ENCODE assay signal across 18 cellular contexts in the genomic region with DNA sequence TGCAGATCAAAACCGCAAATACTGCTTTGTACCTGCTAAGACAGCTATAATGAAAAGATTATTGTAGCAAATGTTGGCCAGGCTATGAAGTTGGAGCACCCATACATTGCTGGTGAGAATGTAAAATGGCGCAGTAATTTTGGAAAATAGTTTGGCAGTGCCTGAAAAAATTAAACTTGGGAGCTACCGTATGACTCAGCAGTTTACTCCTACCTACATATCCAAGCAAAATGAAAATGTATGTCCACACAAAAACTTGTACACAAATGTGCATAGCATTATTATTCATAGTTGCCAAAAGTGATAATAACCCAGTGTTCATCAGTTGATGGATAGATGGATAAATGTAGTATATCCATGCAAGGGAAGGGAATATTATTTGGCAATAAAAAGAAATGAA. TPM values are rescaled to one million over a fixed set of nuclear protein-coding genes. Genes with fewer than 3 reads are reported as not detected.
A peak's percentile ranks its signal among the peaks of the same experiment; 100 is the strongest.
DNase-seq lines count a peak whose midpoint lies in the region; ATAC-seq and TF ChIP-seq lines count a peak whose summit lies in the region.
"Had no signal": no experiment of that assay in that cellular context is flagged by ENCODE, and none has a peak within 500 bp of the region (broad histone marks: within the 10 kb centered on the region; RNA-seq: fewer than 3 reads in every experiment).

No MANE protein-coding gene starts in this region.

- TF ChIP-seq CTCF in HFFc6 (IDR thresholded peaks at IDR 0.05) (no peak), Panc1 (IDR thresholded peaks at IDR 0.05) (no peak), esophagus muscularis mucosa (IDR thresholded peaks at IDR 0.05) (no peak), thyroid gland (IDR thresholded peaks at IDR 0.05) (no peak)

- TSS peak; percentile 8 for BruUV-seq in Panc1 (replicated peaks; lab: Mats Ljungman, UMichigan)

- peak overlapping the region; percentile 45; the same call in 1 of the 2 replicates for H3K27ac Mint-ChIP-seq in HFFc6
- H3K27ac Mint-ChIP-seq in stimulated activated effector memory CD8-positive, alpha-beta T cell treated with anti-CD3 and anti-CD28 coated beads, Interleukin-12 subunit alpha, Interleukin-12 subunit beta, amount 100 ng/mL, for 72 hours, result no peak overlapping the region

- H3K36me3 Mint-ChIP-seq in HFFc6 (ENCODE audit: low read depth), result peaks cover 30% of the 10 kb centered on the region
- H3K36me3 Mint-ChIP-seq in stimulated activated effector memory CD8-positive, alpha-beta T cell treated with anti-CD3 and anti-CD28 coated beads, Interleukin-12 subunit alpha, Interleukin-12 subunit beta, amount 100 ng/mL, for 72 hours, result no peaks in the 10 kb centered on the region

- H3K27me3 Mint-ChIP-seq in HFFc6 (ENCODE audit: insufficient read depth), result no peaks in the 10 kb centered on the region; the same call in 1 of the 2 replicates

- 68% methylated on average over 3 of the region's 3 CpGs for whole genome bisulfite sequencing in esophagus muscularis mucosa
- WGBS in thyroid gland, 2 donors, result 98% methylated on average over 3 of the region's 3 CpGs

- TF ChIP-seq EP300 in esophagus muscularis mucosa (IDR thresholded peaks at IDR 0.05), result no peak

- POLR2A ChIA-PET in Panc1 (lab: Charles Lee), result interaction anchor here (0.9 to 1.0 kb wide), 2 partner anchors 13 to 50 kb away, joined by 3 read pairs; a partner anchor contains a TSS

- H3K36me3 ChIP-seq in Panc1 (ENCODE audit: control insufficient read depth, insufficient read depth, low read length) (no peaks in the 10 kb centered on the region), esophagus muscularis mucosa (peaks cover 0 to 7% (median 0%) of the 10 kb centered on the region in 4 donors), thyroid gland (no peaks in the 10 kb centered on the region)
- H3K36me3 ChIP-seq: HAP-1, SJCRH30 had no signal

- TF ChIP-seq POLR2A in esophagus muscularis mucosa (IDR thresholded peaks at IDR 0.05; ENCODE audit: low read depth) (no peak), thyroid gland (IDR thresholded peaks at IDR 0.05) (no peak)

- DNase-seq in HFFc6 (no peak), Panc1 (ENCODE audit: low read depth, low spot score) (no peak), esophagus muscularis mucosa (ENCODE audit: extremely low spot score) (no peak), thyroid gland (no peak)
- DNase-seq in stimulated activated effector memory CD8-positive, alpha-beta T cell treated with anti-CD3 and anti-CD28 coated beads, Interleukin-12 subunit alpha, Interleukin-12 subunit beta, amount 100 ng/mL, for 72 hours (ENCODE audit: low spot score in 2 of 2), result no peak
- DNase-seq: AML-193, KG1, NCI-H1417 treated with DMSO at 0.1 percent for 48 hours, NCI-H187 treated with DMSO at 0.1 percent for 48 hours, NCI-H2227 treated with DMSO at 0.1 percent for 48 hours, NCI-H524, NCI-H82, OCI-M1, SJCRH30 had no signal

- CTCF ChIA-PET in Panc1 (lab: Charles Lee), result interaction anchor here (0.9 kb wide), 1 partner anchor 79 kb away, joined by 7 read pairs; no protein-coding TSS in a partner anchor

- ATAC-seq in Panc1 (no peak), GM18907 (IDR thresholded peaks at IDR 0.05; ENCODE audit: unreplicated experiment) (no peak), GM21526 (IDR thresholded peaks at IDR 0.05; ENCODE audit: low FRiP score, unreplicated experiment) (no peak)
- ATAC-seq in stimulated activated effector memory CD8-positive, alpha-beta T cell treated with anti-CD3 and anti-CD28 coated beads, Interleukin-12 subunit alpha, Interleukin-12 subunit beta, amount 100 ng/mL, for 72 hours, result no peak

- H3K4me3 Mint-ChIP-seq in HFFc6, result no peak overlapping the region; the same call in 1 of the 2 replicates
- H3K4me3 Mint-ChIP-seq in stimulated activated effector memory CD8-positive, alpha-beta T cell treated with anti-CD3 and anti-CD28 coated beads, Interleukin-12 subunit alpha, Interleukin-12 subunit beta, amount 100 ng/mL, for 72 hours, result no peak overlapping the region

- H3K9me3 ChIP-seq in Panc1 (ENCODE audit: control insufficient read depth, insufficient read depth, low read depth, low read length) (no peaks in the 10 kb centered on the region), esophagus muscularis mucosa (no peaks in the 10 kb centered on the region), thyroid gland (no peaks in the 10 kb centered on the region)
- H3K9me3 ChIP-seq: HAP-1, SJCRH30 had no signal

- intact Hi-C loops in Panc1 (cut with micrococcal nuclease; ENCODE audit: unreplicated experiment), result no loop called here
- intact Hi-C loops in esophagus muscularis mucosa (cut with DNase I), result no loop called here
- intact Hi-C loops in thyroid gland (cut with DNase I), result no loop called here

- H3K4me1 ChIP-seq in Panc1 (ENCODE audit: control insufficient read depth, insufficient read depth, low read length) (peaks cover 10% of the 10 kb centered on the region; the same call in 1 of the 2 replicates), esophagus muscularis mucosa (peaks cover 54 to 100% (median 93%) of the 10 kb centered on the region in 4 donors), thyroid gland (peaks cover 54 to 59% of the 10 kb centered on the region in 2 donors)

- in situ Hi-C loops in Panc1 (cut with HindIII; ENCODE audit: low pct_unique_long_range_greater_than_20kb, low sequenced_read_pairs), result no loop called here

- peaks cover 83% of the 10 kb centered on the region for H3K4me1 Mint-ChIP-seq in HFFc6 (ENCODE audit: low read depth)
- H3K4me1 Mint-ChIP-seq in stimulated activated effector memory CD8-positive, alpha-beta T cell treated with anti-CD3 and anti-CD28 coated beads, Interleukin-12 subunit alpha, Interleukin-12 subunit beta, amount 100 ng/mL, for 72 hours, result peaks cover 36% of the 10 kb centered on the region

- no peak overlapping the region for H3K27ac ChIP-seq in Panc1 (ENCODE audit: low read length)
- peak overlapping the region; percentile 40 to 100 (median 88) for H3K27ac ChIP-seq in esophagus muscularis mucosa (replicated peaks in 1 of 4)
- H3K27ac ChIP-seq in thyroid gland, result peak overlapping the region in 2 of 3 donors; percentile 8 to 40
- H3K27ac ChIP-seq: C4-2B, SJCRH30 had no signal

- H3K27me3 ChIP-seq in Panc1 (ENCODE audit: control insufficient read depth, insufficient read depth, low read length) (no peaks in the 10 kb centered on the region), esophagus muscularis mucosa (no peaks in the 10 kb centered on the region), thyroid gland (no peaks in the 10 kb centered on the region)
- H3K27me3 ChIP-seq: SJCRH30 had no signal

- H3K9me3 Mint-ChIP-seq in HFFc6, result no peaks in the 10 kb centered on the region
- no peaks in the 10 kb centered on the region for H3K9me3 Mint-ChIP-seq in stimulated activated effector memory CD8-positive, alpha-beta T cell treated with anti-CD3 and anti-CD28 coated beads, Interleukin-12 subunit alpha, Interleukin-12 subunit beta, amount 100 ng/mL, for 72 hours

- H3K4me3 ChIP-seq in Panc1 (ENCODE audit: low read depth in 2 of 2, low read length in 2 of 2) (no peak overlapping the region), esophagus muscularis mucosa (peak overlapping the region in 1 of 4 donors; percentile 16), thyroid gland (replicated peaks in 1 of 3) (no peak overlapping the region)
- H3K4me3 ChIP-seq: HAP-1, SJCRH30 had no signal

RNA-seq across cellular contexts. Expression of a gene that starts 13.3 kb away (rescaled TPM):
- total RNA-seq in HFFc6 (2021; fragmentation: NEBNext Ultra II Directional; extraction: Animal tissue kit (Norgen Biotek cat#: 25700)), result 100 to 1,000 TPM; 497 to 624 (median 521) TPM
- total RNA-seq in Panc1 (2021; ENCODE audit: unreplicated experiment), result 412 TPM
- polyA plus RNA-seq in Panc1 (2012; ENCODE audit: insufficient read length), result 381 TPM
- 1,000 to 10,000 TPM; 2,370 to 3,630 (median 3,339) TPM for total RNA-seq in esophagus muscularis mucosa
- 100 to 1,000 TPM; 504 to 681 (median 560) TPM for total RNA-seq in thyroid gland

RNA-seq across cellular contexts. Expression of a gene that starts 51.9 kb away (rescaled TPM):
- 1 to 10 TPM; 1.2 to 2.5 (median 1.8) TPM for total RNA-seq in HFFc6 (2021; fragmentation: NEBNext Ultra II Directional; extraction: Animal tissue kit (Norgen Biotek cat#: 25700))
- total RNA-seq in Panc1 (2021; ENCODE audit: unreplicated experiment) (6.9 TPM), esophagus muscularis mucosa (1 to 10 TPM; 2.7 to 7.3 (median 6.4) TPM), thyroid gland (1 to 10 TPM; 2.7 to 8.7 (median 4.2) TPM)
- polyA plus RNA-seq in Panc1 (2012; ENCODE audit: insufficient read length), result 5.2 TPM
- total RNA-seq: SJCRH30 had no signal
